In the genomic region with DNA sequence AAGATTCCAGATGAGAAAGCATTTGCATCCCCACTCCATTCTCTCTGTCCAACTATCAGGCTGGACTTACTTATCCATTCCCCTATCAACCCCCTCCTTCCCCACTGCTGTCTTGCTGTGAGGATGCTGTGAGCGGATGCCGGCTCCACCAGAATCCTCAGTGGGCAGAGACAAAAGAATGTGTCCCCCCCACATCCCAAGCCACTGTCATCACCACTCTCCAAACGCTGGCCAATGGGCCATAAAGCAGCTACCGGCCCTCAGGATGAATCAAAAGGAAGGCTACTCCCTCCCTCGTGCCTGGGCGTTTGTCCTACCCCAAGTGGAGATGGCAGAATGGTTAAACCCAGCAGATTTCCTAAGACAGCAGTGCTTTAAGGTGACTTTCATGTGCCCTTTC, we compare ENCODE assay signal across 20 cellular contexts.
"Had no signal": no experiment of that assay in that cellular context is flagged by ENCODE, and none has a peak within 500 bp of the region (broad histone marks: within the 10 kb centered on the region; RNA-seq: fewer than 3 reads in every experiment).

No MANE protein-coding gene starts in this region.

- H3K4me1 Mint-ChIP-seq: activated CD4-positive, alpha-beta T cell treated with anti-CD3 and anti-CD28 coated beads for 36 hours had no signal

- DNase-seq: activated CD4-positive, alpha-beta T cell treated with anti-CD3 and anti-CD28 coated beads for 36 hours; activated CD4-positive, alpha-beta T cell treated with anti-CD3 and anti-CD28 coated beads, Interleukin-2, amount 50 U/mL, for 48 hours; activated T-cell treated with anti-CD3 and anti-CD28 coated beads for 4 hours; amygdala; brain microvascular endothelial cell; central memory CD4-positive, alpha-beta T cell; dorsolateral prefrontal cortex; endodermal cell; glutamatergic neuron; left ventricle myocardium inferior; nephron progenitor cell; stimulated activated naive CD8-positive, alpha-beta T cell treated with anti-CD3 and anti-CD28 coated beads, Interleukin-15, Interleukin-2, amounts not matched to agents 100 U/mL and 50 U/mL, for 24 hours; substantia nigra; T-helper 1 cell had no signal

- H3K4me3 ChIP-seq: dorsolateral prefrontal cortex, left ventricle myocardium inferior, tibial nerve had no signal

- H3K27ac Mint-ChIP-seq: activated CD4-positive, alpha-beta T cell treated with anti-CD3 and anti-CD28 coated beads for 36 hours; activated naive CD8-positive, alpha-beta T cell; activated T-helper 1 cell treated with anti-CD3 and anti-CD28 coated beads, Interleukin-12 subunit alpha, Interleukin-12 subunit beta, Interleukin-2, Interleukin-4 antibody, amounts not matched to agents 30 ng/mL and 10 ng/mL and 1 ng/mL, durations not matched to agents 14 hours and 24 hours and 36 hours; endodermal cell; nephron progenitor cell; progenitor cell of endocrine pancreas had no signal

- H3K9me3 Mint-ChIP-seq: activated T-helper 1 cell treated with anti-CD3 and anti-CD28 coated beads, Interleukin-12 subunit alpha, Interleukin-12 subunit beta, Interleukin-2, Interleukin-4 antibody, amounts not matched to agents 30 ng/mL and 10 ng/mL and 1 ng/mL, durations not matched to agents 14 hours and 24 hours and 36 hours; endodermal cell had no signal

- H3K4me3 Mint-ChIP-seq: activated CD4-positive, alpha-beta T cell treated with anti-CD3 and anti-CD28 coated beads for 36 hours; activated naive CD8-positive, alpha-beta T cell; activated T-helper 1 cell treated with anti-CD3 and anti-CD28 coated beads, Interleukin-12 subunit alpha, Interleukin-12 subunit beta, Interleukin-2, Interleukin-4 antibody, amounts not matched to agents 30 ng/mL and 10 ng/mL and 1 ng/mL, durations not matched to agents 14 hours and 24 hours and 36 hours; endodermal cell; nephron progenitor cell had no signal

- H3K36me3 ChIP-seq: brain microvascular endothelial cell, left ventricle myocardium inferior, tibial nerve had no signal

- H3K27ac ChIP-seq: brain microvascular endothelial cell, dorsolateral prefrontal cortex, epithelial cell of prostate, foreskin keratinocyte, left ventricle myocardium inferior, tibial nerve had no signal

- H3K9me3 ChIP-seq: left ventricle myocardium inferior, tibial nerve had no signal

- H3K36me3 Mint-ChIP-seq: activated naive CD8-positive, alpha-beta T cell had no signal

- H3K27me3 ChIP-seq: brain microvascular endothelial cell, tibial nerve had no signal

- H3K4me1 ChIP-seq: foreskin keratinocyte, left ventricle myocardium inferior, tibial nerve had no signal
